Comparison of ENCODE assay signal across 1 cellular context in the genomic region with DNA sequence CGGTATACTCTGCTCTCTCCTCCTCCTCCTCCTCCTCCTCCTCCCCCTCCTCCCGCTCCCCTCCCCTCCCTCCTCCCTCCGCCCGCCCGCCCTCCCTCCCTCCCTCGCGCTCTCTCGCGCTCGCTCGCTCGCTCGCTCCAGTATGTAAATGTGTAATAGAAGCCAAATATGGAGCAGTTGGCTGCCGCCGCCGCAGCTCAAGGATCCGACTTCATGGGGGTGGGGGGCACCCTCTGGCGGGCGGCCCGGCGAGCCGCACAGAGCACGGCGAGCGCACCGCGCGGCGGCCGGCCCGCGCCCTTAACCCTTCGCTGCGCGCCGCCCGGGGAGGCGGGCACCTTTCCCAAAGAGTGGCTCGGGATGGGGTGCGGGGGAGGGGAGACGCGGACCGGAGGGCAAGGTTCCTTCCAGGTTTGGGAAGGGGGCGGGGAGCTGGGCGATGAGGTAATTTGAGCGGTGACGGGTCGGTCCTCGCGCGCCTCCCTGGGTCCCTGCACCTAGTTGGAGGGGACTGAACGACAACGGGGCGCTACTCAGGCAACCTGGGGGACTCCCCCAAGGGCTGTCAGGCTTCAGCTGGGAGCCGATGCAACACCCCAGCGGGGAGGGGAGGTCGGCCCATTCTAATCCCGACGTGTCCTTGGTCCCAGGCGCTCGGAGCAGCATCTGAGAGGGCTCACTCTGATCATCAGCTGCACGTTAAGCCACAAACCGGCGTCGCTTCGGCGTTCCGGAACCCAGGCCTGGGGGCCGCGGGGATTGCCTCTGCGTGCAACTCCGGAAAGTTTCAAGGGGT.
A peak's percentile ranks its signal among the peaks of the same experiment; 100 is the strongest.
TF ChIP-seq lines count a peak whose summit lies in the region.

No MANE protein-coding gene starts in this region.

TF ChIP-seq in HepG2, 621 proteins besides CTCF, POLR2A, EP300 and RAD21 (continued from another document and continues in another):
- TF ChIP-seq ZNF816 (CRISPR knock-in tag; IDR thresholded peaks at IDR 0.05; ENCODE audit: borderline replicate concordance) (no peak), ZNF501 (CRISPR knock-in tag; IDR thresholded peaks at IDR 0.05) (no peak), RORA (CRISPR knock-in tag; IDR thresholded peaks at IDR 0.05) (no peak), ZNF20 (CRISPR knock-in tag; IDR thresholded peaks at IDR 0.05) (no peak), FOXA3 (CRISPR knock-in tag; IDR thresholded peaks at IDR 0.05) (no peak; the same call in 1 of the 2 replicates), EEA1 (CRISPR knock-in tag; IDR thresholded peaks at IDR 0.05; ENCODE audit: borderline replicate concordance) (no peak), MED13 (CRISPR knock-in tag; IDR thresholded peaks at IDR 0.05) (0 out of 2 replicates have a peak, but pooled peaks have one; percentile 17), ZC3H4 (CRISPR knock-in tag; IDR thresholded peaks at IDR 0.05; ENCODE audit: borderline replicate concordance) (no peak), GTF2F1 (IDR thresholded peaks at IDR 0.05; ENCODE audit: low read length) (no peak), ZNF652 (CRISPR knock-in tag; IDR thresholded peaks at IDR 0.05; ENCODE audit: borderline replicate concordance, low read depth) (peak; percentile 93), FIP1L1 (IDR thresholded peaks at IDR 0.05; ENCODE audit: borderline replicate concordance, insufficient read depth, low read depth, low read length) (no peak), MIXL1 (CRISPR knock-in tag; IDR thresholded peaks at IDR 0.05) (peak; percentile 36; the same call in 1 of the 2 replicates), ZNF143 (CRISPR knock-in tag; IDR thresholded peaks at IDR 0.05) (no peak; the same call in 1 of the 2 replicates), NCOR1 (IDR thresholded peaks at IDR 0.05; ENCODE audit: borderline replicate concordance, low read length) (peak; percentile 67), PTBP1 (IDR thresholded peaks at IDR 0.05; ENCODE audit: low read depth, low read length, poor library complexity, severe bottlenecking) (no peak), TAF15 (IDR thresholded peaks at IDR 0.05; ENCODE audit: low read depth, low read length, poor library complexity, severe bottlenecking) (no peak), ZNF263 (CRISPR knock-in tag; IDR thresholded peaks at IDR 0.05) (0 out of 2 replicates have a peak, but pooled peaks have one; percentile 75), ZNF33A (CRISPR knock-in tag; IDR thresholded peaks at IDR 0.05; ENCODE audit: borderline replicate concordance) (no peak), ERF (CRISPR knock-in tag; IDR thresholded peaks at IDR 0.05) (no peak)
- TF ChIP-seq, protein P1, sequence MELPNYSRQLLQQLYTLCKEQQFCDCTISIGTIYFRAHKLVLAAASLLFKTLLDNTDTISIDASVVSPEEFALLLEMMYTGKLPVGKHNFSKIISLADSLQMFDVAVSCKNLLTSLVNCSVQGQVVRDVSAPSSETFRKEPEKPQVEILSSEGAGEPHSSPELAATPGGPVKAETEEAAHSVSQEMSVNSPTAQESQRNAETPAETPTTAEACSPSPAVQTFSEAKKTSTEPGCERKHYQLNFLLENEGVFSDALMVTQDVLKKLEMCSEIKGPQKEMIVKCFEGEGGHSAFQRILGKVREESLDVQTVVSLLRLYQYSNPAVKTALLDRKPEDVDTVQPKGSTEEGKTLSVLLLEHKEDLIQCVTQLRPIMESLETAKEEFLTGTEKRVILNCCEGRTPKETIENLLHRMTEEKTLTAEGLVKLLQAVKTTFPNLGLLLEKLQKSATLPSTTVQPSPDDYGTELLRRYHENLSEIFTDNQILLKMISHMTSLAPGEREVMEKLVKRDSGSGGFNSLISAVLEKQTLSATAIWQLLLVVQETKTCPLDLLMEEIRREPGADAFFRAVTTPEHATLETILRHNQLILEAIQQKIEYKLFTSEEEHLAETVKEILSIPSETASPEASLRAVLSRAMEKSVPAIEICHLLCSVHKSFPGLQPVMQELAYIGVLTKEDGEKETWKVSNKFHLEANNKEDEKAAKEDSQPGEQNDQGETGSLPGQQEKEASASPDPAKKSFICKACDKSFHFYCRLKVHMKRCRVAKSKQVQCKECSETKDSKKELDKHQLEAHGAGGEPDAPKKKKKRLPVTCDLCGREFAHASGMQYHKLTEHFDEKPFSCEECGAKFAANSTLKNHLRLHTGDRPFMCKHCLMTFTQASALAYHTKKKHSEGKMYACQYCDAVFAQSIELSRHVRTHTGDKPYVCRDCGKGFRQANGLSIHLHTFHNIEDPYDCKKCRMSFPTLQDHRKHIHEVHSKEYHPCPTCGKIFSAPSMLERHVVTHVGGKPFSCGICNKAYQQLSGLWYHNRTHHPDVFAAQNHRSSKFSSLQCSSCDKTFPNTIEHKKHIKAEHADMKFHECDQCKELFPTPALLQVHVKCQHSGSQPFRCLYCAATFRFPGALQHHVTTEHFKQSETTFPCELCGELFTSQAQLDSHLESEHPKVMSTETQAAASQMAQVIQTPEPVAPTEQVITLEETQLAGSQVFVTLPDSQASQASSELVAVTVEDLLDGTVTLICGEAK (IDR thresholded peaks at IDR 0.05): no peak
- TF ChIP-seq, protein P1 (CRISPR knock-in tag; IDR thresholded peaks at IDR 0.05): peak; percentile 36; the same call in 1 of the 2 replicates
- TF ChIP-seq, protein P2, sequence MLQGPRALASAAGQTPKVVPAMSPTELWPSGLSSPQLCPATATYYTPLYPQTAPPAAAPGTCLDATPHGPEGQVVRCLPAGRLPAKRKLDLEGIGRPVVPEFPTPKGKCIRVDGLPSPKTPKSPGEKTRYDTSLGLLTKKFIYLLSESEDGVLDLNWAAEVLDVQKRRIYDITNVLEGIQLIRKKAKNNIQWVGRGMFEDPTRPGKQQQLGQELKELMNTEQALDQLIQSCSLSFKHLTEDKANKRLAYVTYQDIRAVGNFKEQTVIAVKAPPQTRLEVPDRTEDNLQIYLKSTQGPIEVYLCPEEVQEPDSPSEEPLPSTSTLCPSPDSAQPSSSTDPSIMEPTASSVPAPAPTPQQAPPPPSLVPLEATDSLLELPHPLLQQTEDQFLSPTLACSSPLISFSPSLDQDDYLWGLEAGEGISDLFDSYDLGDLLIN (CRISPR knock-in tag; IDR thresholded peaks at IDR 0.05; ENCODE audit: borderline replicate concordance): no peak
- TF ChIP-seq, protein P3, sequence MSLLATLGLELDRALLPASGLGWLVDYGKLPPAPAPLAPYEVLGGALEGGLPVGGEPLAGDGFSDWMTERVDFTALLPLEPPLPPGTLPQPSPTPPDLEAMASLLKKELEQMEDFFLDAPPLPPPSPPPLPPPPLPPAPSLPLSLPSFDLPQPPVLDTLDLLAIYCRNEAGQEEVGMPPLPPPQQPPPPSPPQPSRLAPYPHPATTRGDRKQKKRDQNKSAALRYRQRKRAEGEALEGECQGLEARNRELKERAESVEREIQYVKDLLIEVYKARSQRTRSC (CRISPR knock-in tag; IDR thresholded peaks at IDR 0.05; ENCODE audit: low read depth): no peak
- TF ChIP-seq, protein P4, sequence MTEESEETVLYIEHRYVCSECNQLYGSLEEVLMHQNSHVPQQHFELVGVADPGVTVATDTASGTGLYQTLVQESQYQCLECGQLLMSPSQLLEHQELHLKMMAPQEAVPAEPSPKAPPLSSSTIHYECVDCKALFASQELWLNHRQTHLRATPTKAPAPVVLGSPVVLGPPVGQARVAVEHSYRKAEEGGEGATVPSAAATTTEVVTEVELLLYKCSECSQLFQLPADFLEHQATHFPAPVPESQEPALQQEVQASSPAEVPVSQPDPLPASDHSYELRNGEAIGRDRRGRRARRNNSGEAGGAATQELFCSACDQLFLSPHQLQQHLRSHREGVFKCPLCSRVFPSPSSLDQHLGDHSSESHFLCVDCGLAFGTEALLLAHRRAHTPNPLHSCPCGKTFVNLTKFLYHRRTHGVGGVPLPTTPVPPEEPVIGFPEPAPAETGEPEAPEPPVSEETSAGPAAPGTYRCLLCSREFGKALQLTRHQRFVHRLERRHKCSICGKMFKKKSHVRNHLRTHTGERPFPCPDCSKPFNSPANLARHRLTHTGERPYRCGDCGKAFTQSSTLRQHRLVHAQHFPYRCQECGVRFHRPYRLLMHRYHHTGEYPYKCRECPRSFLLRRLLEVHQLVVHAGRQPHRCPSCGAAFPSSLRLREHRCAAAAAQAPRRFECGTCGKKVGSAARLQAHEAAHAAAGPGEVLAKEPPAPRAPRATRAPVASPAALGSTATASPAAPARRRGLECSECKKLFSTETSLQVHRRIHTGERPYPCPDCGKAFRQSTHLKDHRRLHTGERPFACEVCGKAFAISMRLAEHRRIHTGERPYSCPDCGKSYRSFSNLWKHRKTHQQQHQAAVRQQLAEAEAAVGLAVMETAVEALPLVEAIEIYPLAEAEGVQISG (CRISPR knock-in tag; IDR thresholded peaks at IDR 0.05): peak; percentile 76
- TF ChIP-seq, protein P5, sequence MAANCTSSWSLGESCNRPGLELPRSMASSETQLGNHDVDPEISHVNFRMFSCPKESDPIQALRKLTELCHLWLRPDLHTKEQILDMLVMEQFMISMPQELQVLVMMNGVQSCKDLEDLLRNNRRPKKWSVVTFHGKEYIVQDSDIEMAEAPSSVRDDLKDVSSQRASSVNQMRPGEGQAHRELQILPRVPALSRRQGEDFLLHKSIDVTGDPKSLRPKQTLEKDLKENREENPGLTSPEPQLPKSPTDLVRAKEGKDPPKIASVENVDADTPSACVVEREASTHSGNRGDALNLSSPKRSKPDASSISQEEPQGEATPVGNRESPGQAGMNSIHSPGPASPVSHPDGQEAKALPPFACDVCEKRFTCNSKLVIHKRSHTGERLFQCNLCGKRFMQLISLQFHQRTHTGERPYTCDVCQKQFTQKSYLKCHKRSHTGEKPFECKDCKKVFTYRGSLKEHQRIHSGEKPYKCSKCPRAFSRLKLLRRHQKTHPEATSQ (CRISPR knock-in tag; IDR thresholded peaks at IDR 0.05; ENCODE audit: borderline replicate concordance): peak; percentile 85; the same call in 1 of the 2 replicates
- TF ChIP-seq, protein P6, sequence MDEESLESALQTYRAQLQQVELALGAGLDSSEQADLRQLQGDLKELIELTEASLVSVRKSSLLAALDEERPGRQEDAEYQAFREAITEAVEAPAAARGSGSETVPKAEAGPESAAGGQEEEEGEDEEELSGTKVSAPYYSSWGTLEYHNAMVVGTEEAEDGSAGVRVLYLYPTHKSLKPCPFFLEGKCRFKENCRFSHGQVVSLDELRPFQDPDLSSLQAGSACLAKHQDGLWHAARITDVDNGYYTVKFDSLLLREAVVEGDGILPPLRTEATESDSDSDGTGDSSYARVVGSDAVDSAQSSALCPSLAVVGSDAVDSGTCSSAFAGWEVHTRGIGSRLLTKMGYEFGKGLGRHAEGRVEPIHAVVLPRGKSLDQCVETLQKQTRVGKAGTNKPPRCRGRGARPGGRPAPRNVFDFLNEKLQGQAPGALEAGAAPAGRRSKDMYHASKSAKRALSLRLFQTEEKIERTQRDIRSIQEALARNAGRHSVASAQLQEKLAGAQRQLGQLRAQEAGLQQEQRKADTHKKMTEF (CRISPR knock-in tag; IDR thresholded peaks at IDR 0.05): peak; percentile 74
- TF ChIP-seq, protein P7, sequence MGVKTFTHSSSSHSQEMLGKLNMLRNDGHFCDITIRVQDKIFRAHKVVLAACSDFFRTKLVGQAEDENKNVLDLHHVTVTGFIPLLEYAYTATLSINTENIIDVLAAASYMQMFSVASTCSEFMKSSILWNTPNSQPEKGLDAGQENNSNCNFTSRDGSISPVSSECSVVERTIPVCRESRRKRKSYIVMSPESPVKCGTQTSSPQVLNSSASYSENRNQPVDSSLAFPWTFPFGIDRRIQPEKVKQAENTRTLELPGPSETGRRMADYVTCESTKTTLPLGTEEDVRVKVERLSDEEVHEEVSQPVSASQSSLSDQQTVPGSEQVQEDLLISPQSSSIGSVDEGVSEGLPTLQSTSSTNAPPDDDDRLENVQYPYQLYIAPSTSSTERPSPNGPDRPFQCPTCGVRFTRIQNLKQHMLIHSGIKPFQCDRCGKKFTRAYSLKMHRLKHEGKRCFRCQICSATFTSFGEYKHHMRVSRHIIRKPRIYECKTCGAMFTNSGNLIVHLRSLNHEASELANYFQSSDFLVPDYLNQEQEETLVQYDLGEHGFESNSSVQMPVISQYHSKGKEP (CRISPR knock-in tag; IDR thresholded peaks at IDR 0.05): 0 out of 2 replicates have a peak, but pooled peaks have one; percentile 33
- TF ChIP-seq, protein P8, sequence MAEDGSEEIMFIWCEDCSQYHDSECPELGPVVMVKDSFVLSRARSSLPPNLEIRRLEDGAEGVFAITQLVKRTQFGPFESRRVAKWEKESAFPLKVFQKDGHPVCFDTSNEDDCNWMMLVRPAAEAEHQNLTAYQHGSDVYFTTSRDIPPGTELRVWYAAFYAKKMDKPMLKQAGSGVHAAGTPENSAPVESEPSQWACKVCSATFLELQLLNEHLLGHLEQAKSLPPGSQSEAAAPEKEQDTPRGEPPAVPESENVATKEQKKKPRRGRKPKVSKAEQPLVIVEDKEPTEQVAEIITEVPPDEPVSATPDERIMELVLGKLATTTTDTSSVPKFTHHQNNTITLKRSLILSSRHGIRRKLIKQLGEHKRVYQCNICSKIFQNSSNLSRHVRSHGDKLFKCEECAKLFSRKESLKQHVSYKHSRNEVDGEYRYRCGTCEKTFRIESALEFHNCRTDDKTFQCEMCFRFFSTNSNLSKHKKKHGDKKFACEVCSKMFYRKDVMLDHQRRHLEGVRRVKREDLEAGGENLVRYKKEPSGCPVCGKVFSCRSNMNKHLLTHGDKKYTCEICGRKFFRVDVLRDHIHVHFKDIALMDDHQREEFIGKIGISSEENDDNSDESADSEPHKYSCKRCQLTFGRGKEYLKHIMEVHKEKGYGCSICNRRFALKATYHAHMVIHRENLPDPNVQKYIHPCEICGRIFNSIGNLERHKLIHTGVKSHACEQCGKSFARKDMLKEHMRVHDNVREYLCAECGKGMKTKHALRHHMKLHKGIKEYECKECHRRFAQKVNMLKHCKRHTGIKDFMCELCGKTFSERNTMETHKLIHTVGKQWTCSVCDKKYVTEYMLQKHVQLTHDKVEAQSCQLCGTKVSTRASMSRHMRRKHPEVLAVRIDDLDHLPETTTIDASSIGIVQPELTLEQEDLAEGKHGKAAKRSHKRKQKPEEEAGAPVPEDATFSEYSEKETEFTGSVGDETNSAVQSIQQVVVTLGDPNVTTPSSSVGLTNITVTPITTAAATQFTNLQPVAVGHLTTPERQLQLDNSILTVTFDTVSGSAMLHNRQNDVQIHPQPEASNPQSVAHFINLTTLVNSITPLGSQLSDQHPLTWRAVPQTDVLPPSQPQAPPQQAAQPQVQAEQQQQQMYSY (CRISPR knock-in tag; IDR thresholded peaks at IDR 0.05): no peak
